ENCODE assay signal across 10 cellular contexts in genomic region chr19:29121684-29122083, GRCh38.
DNase-seq lines count a peak whose midpoint lies in the region; TF ChIP-seq lines count a peak whose summit lies in the region.
"Had no signal": no experiment of that assay in that cellular context is flagged by ENCODE, and none has a peak within 500 bp of the region (broad histone marks: within the 10 kb centered on the region; RNA-seq: fewer than 3 reads in every experiment).

No MANE protein-coding gene starts in this region.

- H3K4me3 Mint-ChIP-seq in osteocyte (ENCODE audit: unreplicated experiment) = no peak overlapping the region

- no peaks in the 10 kb centered on the region for H3K27me3 Mint-ChIP-seq in osteocyte (ENCODE audit: unreplicated experiment)

- in situ Hi-C loops in KBM-7 (cut with MboI; ENCODE audit: low pct_unique_long_range_greater_than_20kb, low sequenced_read_pairs) = no loop called here

- H3K4me3 ChIP-seq in epithelial cell of proximal tubule (ENCODE audit: low read depth, low read length) = no peak overlapping the region
- H3K4me3 ChIP-seq: transverse colon had no signal

- H3K36me3 Mint-ChIP-seq in osteocyte (ENCODE audit: unreplicated experiment) = no peaks in the 10 kb centered on the region

- DNase-seq in ELF-1 (ENCODE audit: low read depth, low spot score) = peak; percentile 52
- DNase-seq in KBM-7 = peak; percentile 17
- no peak for DNase-seq in epithelial cell of proximal tubule (ENCODE audit: low read depth)
- DNase-seq in osteocyte (ENCODE audit: extremely low spot score, unreplicated experiment) = no peak
- DNase-seq in NCI-H1436 treated with DMSO at 0.1 percent for 48 hours (lab: John Stamatoyannopoulos, UW) = no peak
- DNase-seq in NCI-H146 (lab: John Stamatoyannopoulos, UW) = no peak
- no peak for DNase-seq in NCI-H1092 treated with DMSO at 0.1 percent for 48 hours (lab: John Stamatoyannopoulos, UW)
- no peak for DNase-seq in T-helper 2 cell
- DNase-seq: stimulated activated CD4-positive, alpha-beta T cell treated with anti-CD3 and anti-CD28 coated beads, Interleukin-1b, Interleukin-23, amount 100 ng/mL, for 48 hours; transverse colon had no signal

- H3K27ac Mint-ChIP-seq in osteocyte (ENCODE audit: unreplicated experiment) = no peak overlapping the region

- H3K4me1 Mint-ChIP-seq in osteocyte (ENCODE audit: unreplicated experiment) = no peaks in the 10 kb centered on the region

- peak; percentile 70 for TF ChIP-seq CTCF in epithelial cell of proximal tubule (conservative IDR thresholded peaks at IDR 0.05; ENCODE audit: low read depth, low read length)
- peak; percentile 25 for TF ChIP-seq CTCF in osteocyte (IDR thresholded peaks at IDR 0.05)

- H3K9me3 Mint-ChIP-seq in osteocyte (ENCODE audit: unreplicated experiment) = peaks cover 17% of the 10 kb centered on the region

Comparison
In these comparisons a context has a peak if more than half of its experiments do, and no peak if none do; other contexts are left out.
1. DNase-seq: peak in ELF-1 (single experiment) and KBM-7 (single experiment); none in epithelial cell of proximal tubule (single experiment), osteocyte (single experiment), NCI-H1436 treated with DMSO at 0.1 percent for 48 hours (single experiment), NCI-H146 (single experiment), NCI-H1092 treated with DMSO at 0.1 percent for 48 hours (single experiment) and T-helper 2 cell (0 of 5).